ENCODE assay signal across 32 cellular contexts in the genomic region with DNA sequence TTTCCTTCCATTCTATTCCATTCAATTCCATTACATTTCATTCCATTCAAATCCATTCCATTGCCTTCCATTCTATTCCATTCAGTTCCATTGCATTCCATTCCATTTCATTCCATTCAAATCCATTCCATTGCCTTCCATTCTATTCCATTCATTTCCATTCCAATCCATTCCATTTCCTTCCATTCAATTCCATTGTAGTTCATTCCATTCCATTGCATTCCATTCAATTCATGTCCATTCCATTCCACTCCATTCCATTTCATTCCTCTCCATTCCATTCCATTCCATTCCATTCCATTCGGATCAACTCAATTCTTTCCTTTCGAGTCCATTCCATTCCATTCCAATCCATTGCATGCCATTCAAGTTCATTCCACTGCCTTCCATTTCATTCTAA.
"Had no signal": no experiment of that assay in that cellular context is flagged by ENCODE, and none has a peak within 500 bp of the region (broad histone marks: within the 10 kb centered on the region; RNA-seq: fewer than 3 reads in every experiment).

No MANE protein-coding gene starts in this region.

- H3K4me1 ChIP-seq: esophagus muscularis mucosa, foreskin keratinocyte, gastrocnemius medialis, heart left ventricle had no signal

- H3K27ac Mint-ChIP-seq: activated CD4-positive, alpha-beta memory T cell treated with anti-CD3 and anti-CD28 coated beads, Interleukin-2, amount 10 ng/mL, durations not matched to agents 7 days and 5 days; activated CD4-positive, alpha-beta T cell treated with anti-CD3 and anti-CD28 coated beads for 36 hours; activated CD4-positive, alpha-beta T cell treated with anti-CD3 and anti-CD28 coated beads, Interleukin-2, amount 10 ng/mL, durations not matched to agents 7 days and 5 days; activated naive CD4-positive, alpha-beta T cell treated with anti-CD3 and anti-CD28 coated beads, Interleukin-2, amount 10 ng/mL, durations not matched to agents 7 days and 5 days; activated naive CD4-positive, alpha-beta T cell treated with anti-CD3 and anti-CD28 coated beads, Interleukin-2, amount 50 U/mL, for 72 hours; activated naive CD8-positive, alpha-beta T cell treated with anti-CD3 and anti-CD28 coated beads, Interleukin-2, amount 10 ng/mL, durations not matched to agents 7 days and 5 days; activated T-cell treated with anti-CD3 and anti-CD28 coated beads, Interleukin-2, amount 50 U/mL, for 24 hours; activated T-cell treated with anti-CD3 and anti-CD28 coated beads, Interleukin-2, amount 50 U/mL, for 72 hours; dendritic cell treated with granulocyte-macrophage colony-stimulating factor and Interleukin-4, amounts not matched to agents 40 ng/mL and 50 ng/mL, for 4 days had no signal

- H3K27me3 ChIP-seq: brain microvascular endothelial cell, dorsolateral prefrontal cortex, esophagus muscularis mucosa, foreskin keratinocyte, gastrocnemius medialis, heart left ventricle had no signal

- H3K27me3 Mint-ChIP-seq: activated CD4-positive, alpha-beta memory T cell treated with anti-CD3 and anti-CD28 coated beads, Interleukin-2, amount 10 ng/mL, durations not matched to agents 7 days and 5 days; activated CD4-positive, alpha-beta T cell treated with anti-CD3 and anti-CD28 coated beads for 36 hours; activated CD4-positive, alpha-beta T cell treated with anti-CD3 and anti-CD28 coated beads, Interleukin-2, amount 10 ng/mL, durations not matched to agents 7 days and 5 days; activated naive CD4-positive, alpha-beta T cell treated with anti-CD3 and anti-CD28 coated beads, Interleukin-2, amount 10 ng/mL, durations not matched to agents 7 days and 5 days; activated naive CD8-positive, alpha-beta T cell treated with anti-CD3 and anti-CD28 coated beads, Interleukin-2, amount 10 ng/mL, durations not matched to agents 7 days and 5 days; activated T-cell treated with anti-CD3 and anti-CD28 coated beads, Interleukin-2, amount 50 U/mL, for 24 hours; central memory CD8-positive, alpha-beta T cell; dendritic cell treated with granulocyte-macrophage colony-stimulating factor and Interleukin-4, amounts not matched to agents 40 ng/mL and 50 ng/mL, for 4 days had no signal

- H3K4me3 ChIP-seq: coronary artery, dorsolateral prefrontal cortex, esophagus muscularis mucosa, heart left ventricle had no signal

- H3K36me3 ChIP-seq: brain microvascular endothelial cell, esophagus muscularis mucosa, gastrocnemius medialis, heart left ventricle had no signal

- H3K9me3 Mint-ChIP-seq: activated naive CD4-positive, alpha-beta T cell treated with anti-CD3 and anti-CD28 coated beads, Interleukin-2, amount 50 U/mL, for 72 hours; dendritic cell treated with granulocyte-macrophage colony-stimulating factor and Interleukin-4, amounts not matched to agents 40 ng/mL and 50 ng/mL, for 4 days had no signal

- H3K4me3 Mint-ChIP-seq: activated CD4-positive, alpha-beta memory T cell treated with anti-CD3 and anti-CD28 coated beads, Interleukin-2, amount 10 ng/mL, durations not matched to agents 7 days and 5 days; activated CD4-positive, alpha-beta T cell treated with anti-CD3 and anti-CD28 coated beads for 36 hours; activated CD4-positive, alpha-beta T cell treated with anti-CD3 and anti-CD28 coated beads, Interleukin-2, amount 10 ng/mL, durations not matched to agents 7 days and 5 days; activated naive CD4-positive, alpha-beta T cell treated with anti-CD3 and anti-CD28 coated beads, Interleukin-2, amount 10 ng/mL, durations not matched to agents 7 days and 5 days; activated naive CD8-positive, alpha-beta T cell treated with anti-CD3 and anti-CD28 coated beads, Interleukin-2, amount 10 ng/mL, durations not matched to agents 7 days and 5 days; activated T-cell treated with anti-CD3 and anti-CD28 coated beads, Interleukin-2, amount 50 U/mL, for 24 hours; activated T-cell treated with anti-CD3 and anti-CD28 coated beads, Interleukin-2, amount 50 U/mL, for 72 hours; central memory CD8-positive, alpha-beta T cell; dendritic cell treated with granulocyte-macrophage colony-stimulating factor and Interleukin-4, amounts not matched to agents 40 ng/mL and 50 ng/mL, for 4 days had no signal

- H3K27ac ChIP-seq: brain microvascular endothelial cell, coronary artery, dorsolateral prefrontal cortex, esophagus muscularis mucosa, foreskin keratinocyte, gastrocnemius medialis, heart left ventricle had no signal

- FAIRE-seq: astrocyte, bronchial epithelial cell had no signal

- H3K4me1 Mint-ChIP-seq: activated CD4-positive, alpha-beta memory T cell treated with anti-CD3 and anti-CD28 coated beads, Interleukin-2, amount 10 ng/mL, durations not matched to agents 7 days and 5 days; activated CD4-positive, alpha-beta T cell treated with anti-CD3 and anti-CD28 coated beads for 36 hours; activated CD4-positive, alpha-beta T cell treated with anti-CD3 and anti-CD28 coated beads, Interleukin-2, amount 10 ng/mL, durations not matched to agents 7 days and 5 days; activated naive CD4-positive, alpha-beta T cell treated with anti-CD3 and anti-CD28 coated beads, Interleukin-2, amount 10 ng/mL, durations not matched to agents 7 days and 5 days; activated naive CD8-positive, alpha-beta T cell treated with anti-CD3 and anti-CD28 coated beads, Interleukin-2, amount 10 ng/mL, durations not matched to agents 7 days and 5 days; central memory CD8-positive, alpha-beta T cell had no signal

- ATAC-seq: activated CD4-positive, alpha-beta T cell treated with anti-CD3 and anti-CD28 coated beads for 36 hours; activated naive CD4-positive, alpha-beta T cell treated with anti-CD3 and anti-CD28 coated beads, Interleukin-2, amount 50 U/mL, for 72 hours; activated T-cell treated with anti-CD3 and anti-CD28 coated beads, Interleukin-2, amount 50 U/mL, for 72 hours; foreskin keratinocyte; heart left ventricle had no signal

- DNase-seq: activated CD4-positive, alpha-beta memory T cell treated with anti-CD3 and anti-CD28 coated beads, Interleukin-2, amount 10 ng/mL, durations not matched to agents 7 days and 5 days; activated CD4-positive, alpha-beta T cell treated with anti-CD3 and anti-CD28 coated beads for 36 hours; activated CD4-positive, alpha-beta T cell treated with anti-CD3 and anti-CD28 coated beads, Interleukin-2, amount 10 ng/mL, durations not matched to agents 7 days and 5 days; activated CD4-positive, alpha-beta T cell treated with anti-CD3 and anti-CD28 coated beads, Interleukin-2, amount 50 U/mL, for 4 hours; activated CD4-positive, CD25-positive, alpha-beta regulatory T cell; activated CD4-positive, CD25-positive, alpha-beta regulatory T cell treated with anti-CD3 and anti-CD28 coated beads, Interleukin-2, amount 50 U/mL, for 72 hours; activated CD8-positive, alpha-beta memory T cell treated with anti-CD3 and anti-CD28 coated beads, Interleukin-2, amount 50 U/mL, for 48 hours; activated gamma-delta T cell; activated naive CD4-positive, alpha-beta T cell; activated naive CD4-positive, alpha-beta T cell treated with anti-CD3 and anti-CD28 coated beads, Interleukin-2, amount 10 ng/mL, durations not matched to agents 7 days and 5 days; activated naive CD8-positive, alpha-beta T cell treated with anti-CD3 and anti-CD28 coated beads, Interleukin-2, amount 10 ng/mL, durations not matched to agents 7 days and 5 days; activated T-cell treated with anti-CD3 and anti-CD28 coated beads for 4 hours; activated T-cell treated with anti-CD3 and anti-CD28 coated beads, Interleukin-2, amount 50 U/mL, for 24 hours; activated T-cell treated with anti-CD3 and anti-CD28 coated beads, Interleukin-2, amount 50 U/mL, for 72 hours; amniotic stem cell; anterior cingulate cortex; brain microvascular endothelial cell; dorsolateral prefrontal cortex; effector memory CD4-positive, alpha-beta T cell; erythroblast; foreskin keratinocyte; gastrocnemius medialis; glutamatergic neuron; heart left ventricle; T-helper 2 cell had no signal
